ENCODE assay signal across 14 cellular contexts in the genomic region with DNA sequence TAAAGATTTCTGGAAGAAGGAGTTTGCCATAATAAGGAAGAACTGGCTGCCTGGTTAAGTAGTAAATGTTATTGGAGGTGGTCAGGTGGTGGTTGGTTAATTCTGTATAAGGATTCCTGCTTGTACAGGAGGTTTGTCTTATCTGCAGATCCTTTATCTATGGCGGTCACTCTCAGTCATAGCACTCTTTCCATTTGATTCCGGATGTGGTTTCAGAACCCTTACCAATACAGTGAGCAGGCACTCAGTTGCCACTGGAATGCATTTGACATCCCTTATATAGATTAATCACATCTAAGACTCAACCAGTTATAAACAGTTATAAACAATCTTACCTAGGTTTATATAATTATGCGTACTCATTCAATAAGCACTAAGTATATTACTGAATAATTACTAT. TPM values are rescaled to one million over a fixed set of nuclear protein-coding genes. Genes with fewer than 3 reads are reported as not detected.
DNase-seq lines count a peak whose midpoint lies in the region; ATAC-seq and FAIRE-seq lines count a peak whose summit lies in the region.
"Had no signal": no experiment of that assay in that cellular context is flagged by ENCODE, and none has a peak within 500 bp of the region (broad histone marks: within the 10 kb centered on the region; RNA-seq: fewer than 3 reads in every experiment).

No MANE protein-coding gene starts in this region.

- no peaks in the 10 kb centered on the region for H3K4me1 Mint-ChIP-seq in activated T-helper 17 cell treated with anti-CD3 and anti-CD28 coated beads, Interleukin-2, amount 50 U/mL, for 72 hours

- no peak overlapping the region for H3K27ac Mint-ChIP-seq in activated T-helper 17 cell treated with anti-CD3 and anti-CD28 coated beads, Interleukin-2, amount 50 U/mL, for 72 hours
- H3K27ac Mint-ChIP-seq: CD8-positive, alpha-beta memory T cell; HFFc6 had no signal

- H3K36me3 Mint-ChIP-seq in activated T-helper 17 cell treated with anti-CD3 and anti-CD28 coated beads, Interleukin-2, amount 50 U/mL, for 72 hours (ENCODE audit: low read depth): peaks cover 97% of the 10 kb centered on the region

- peak; percentile 14 for DNase-seq in ELR (ENCODE audit: low read depth)
- peak; percentile 12 for DNase-seq in OCI-M1 (lab: John Stamatoyannopoulos, UW)
- no peak for DNase-seq in frontal cortex (ENCODE audit: low spot score in 2 of 2)
- no peak for DNase-seq in SW480 (ENCODE audit: low spot score)
- no peak for DNase-seq in DMS114 treated with DMSO at 0.1 percent for 48 hours (lab: John Stamatoyannopoulos, UW; ENCODE audit: unreplicated experiment)
- DNase-seq: 8988T; AML-193; CD8-positive, alpha-beta memory T cell; HCEC 1CT; HFFc6 had no signal

- peak; percentile 55 for FAIRE-seq in frontal cortex (lab: Jason Lieb, UNC)
- FAIRE-seq: GM12892, H1 had no signal

- peak; percentile 65 for ATAC-seq in activated T-helper 17 cell treated with anti-CD3 and anti-CD28 coated beads, Interleukin-2, amount 50 U/mL, for 72 hours (replicated peaks)
- no peak for ATAC-seq in GM21825 (IDR thresholded peaks at IDR 0.05; ENCODE audit: unreplicated experiment)

- H3K4me3 Mint-ChIP-seq in activated T-helper 17 cell treated with anti-CD3 and anti-CD28 coated beads, Interleukin-2, amount 50 U/mL, for 72 hours: no peak overlapping the region
- H3K4me3 Mint-ChIP-seq: CD8-positive, alpha-beta memory T cell; HFFc6 had no signal

- no peaks in the 10 kb centered on the region for H3K9me3 Mint-ChIP-seq in activated T-helper 17 cell treated with anti-CD3 and anti-CD28 coated beads, Interleukin-2, amount 50 U/mL, for 72 hours
- H3K9me3 Mint-ChIP-seq: CD8-positive, alpha-beta memory T cell; HFFc6 had no signal

- H3K27me3 Mint-ChIP-seq in activated T-helper 17 cell treated with anti-CD3 and anti-CD28 coated beads, Interleukin-2, amount 50 U/mL, for 72 hours: no peaks in the 10 kb centered on the region
- H3K27me3 Mint-ChIP-seq: CD8-positive, alpha-beta memory T cell had no signal

RNA-seq across cellular contexts. Expression of a gene that starts 50.4 kb away (rescaled TPM):
- 10 to 100 TPM; 31.7 to 37.2 TPM for total RNA-seq in activated T-helper 17 cell treated with anti-CD3 and anti-CD28 coated beads, Interleukin-2, amount 50 U/mL, for 72 hours
- 26.9 TPM for total RNA-seq in frontal cortex

RNA-seq across cellular contexts. Expression of a gene that starts 50.8 kb away (rescaled TPM):
- total RNA-seq in activated T-helper 17 cell treated with anti-CD3 and anti-CD28 coated beads, Interleukin-2, amount 50 U/mL, for 72 hours: 1 to 10 TPM; 2.4 to 4.3 TPM
- total RNA-seq in frontal cortex: not detected
- total RNA-seq: H1, HFFc6 had no signal

Comparison
In these comparisons a context has a peak if more than half of its experiments do, and no peak if none do; other contexts are left out.
1. DNase-seq: peak in ELR (single experiment) and OCI-M1 (single experiment); none in frontal cortex (0 of 2), SW480 (single experiment) and DMS114 treated with DMSO at 0.1 percent for 48 hours (single experiment).